9 cellular contexts compared by ENCODE assay signal in genomic region chr10:103921750-103922195, GRCh38. TPM values are rescaled to one million over a fixed set of nuclear protein-coding genes. Genes with fewer than 3 reads are reported as not detected.
DNase-seq lines count a peak whose midpoint lies in the region; ATAC-seq and TF ChIP-seq lines count a peak whose summit lies in the region.
"Had no signal": no experiment of that assay in that cellular context is flagged by ENCODE, and none has a peak within 500 bp of the region (broad histone marks: within the 10 kb centered on the region; RNA-seq: fewer than 3 reads in every experiment).

No MANE protein-coding gene starts in this region.

- no peak overlapping the region for H3K4me3 ChIP-seq in epithelial cell of esophagus (ENCODE audit: low read length)

- ATAC-seq in activated T-cell treated with anti-CD3 and anti-CD28 coated beads, Interleukin-2, amount 50 U/mL, for 4 hours = no peak
- ATAC-seq in HG03565 (IDR thresholded peaks at IDR 0.05; ENCODE audit: unreplicated experiment) = no peak

- H3K4me1 Mint-ChIP-seq in activated T-cell treated with anti-CD3 and anti-CD28 coated beads, Interleukin-2, amount 50 U/mL, for 4 hours (ENCODE audit: low read depth) = peaks cover 13% of the 10 kb centered on the region

- H3K36me3 Mint-ChIP-seq in activated T-cell treated with anti-CD3 and anti-CD28 coated beads, Interleukin-2, amount 50 U/mL, for 4 hours (ENCODE audit: insufficient read depth) = no peaks in the 10 kb centered on the region

- H3K9me3 Mint-ChIP-seq in activated T-cell treated with anti-CD3 and anti-CD28 coated beads, Interleukin-2, amount 50 U/mL, for 4 hours = no peaks in the 10 kb centered on the region

- no peak overlapping the region for H3K4me3 Mint-ChIP-seq in activated T-cell treated with anti-CD3 and anti-CD28 coated beads, Interleukin-2, amount 50 U/mL, for 4 hours

- peak; percentile 24 for DNase-seq in activated T-cell treated with anti-CD3 and anti-CD28 coated beads, Interleukin-2, amount 50 U/mL, for 1 hour
- no peak for DNase-seq in activated T-cell treated with anti-CD3 and anti-CD28 coated beads, Interleukin-2, amount 50 U/mL, for 4 hours
- peak; percentile 15 for DNase-seq in RKO (ENCODE audit: low spot score)
- DNase-seq in epithelial cell of esophagus (ENCODE audit: low read depth) = peak; percentile 46
- peak; percentile 49 for DNase-seq in stimulated activated CD8-positive, alpha-beta memory T cell treated with anti-CD3 and anti-CD28 coated beads, Interleukin-4, amount 100 ng/mL, for 48 hours
- DNase-seq in AG08395 (ENCODE audit: low spot score) = no peak
- no peak for DNase-seq in NCI-H82 (lab: John Stamatoyannopoulos, UW)
- DNase-seq: NCI-H1092 treated with DMSO at 0.1 percent for 48 hours had no signal

- peak; percentile 30 for TF ChIP-seq CTCF in epithelial cell of esophagus (IDR thresholded peaks at IDR 0.05; ENCODE audit: insufficient read depth, low read depth, low read length, missing control alignments)

- H3K27me3 Mint-ChIP-seq in activated T-cell treated with anti-CD3 and anti-CD28 coated beads, Interleukin-2, amount 50 U/mL, for 4 hours (ENCODE audit: low read depth) = no peaks in the 10 kb centered on the region

RNA-seq across cellular contexts. Expression of gene STN1, which starts 3.8 kb away (rescaled TPM):
- total RNA-seq in activated T-cell treated with anti-CD3 and anti-CD28 coated beads, Interleukin-2, amount 50 U/mL, for 4 hours = 10 to 100 TPM; 10.3 to 12.8 (median 10.4) TPM

RNA-seq across cellular contexts. Expression of gene SLK, which starts 45.2 kb away (rescaled TPM):
- 10 to 100 TPM; 18.8 to 19.8 (median 19.4) TPM for total RNA-seq in activated T-cell treated with anti-CD3 and anti-CD28 coated beads, Interleukin-2, amount 50 U/mL, for 4 hours

Comparison
In these comparisons a context has a peak if more than half of its experiments do, and no peak if none do; other contexts are left out.
1. DNase-seq: peak in activated T-cell treated with anti-CD3 and anti-CD28 coated beads, Interleukin-2, amount 50 U/mL, for 1 hour (single experiment), RKO (single experiment), epithelial cell of esophagus (single experiment) and stimulated activated CD8-positive, alpha-beta memory T cell treated with anti-CD3 and anti-CD28 coated beads, Interleukin-4, amount 100 ng/mL, for 48 hours (single experiment); none in activated T-cell treated with anti-CD3 and anti-CD28 coated beads, Interleukin-2, amount 50 U/mL, for 4 hours (single experiment), AG08395 (single experiment) and NCI-H82 (single experiment).